ENCODE assay signal across 15 cellular contexts in the genomic region with DNA sequence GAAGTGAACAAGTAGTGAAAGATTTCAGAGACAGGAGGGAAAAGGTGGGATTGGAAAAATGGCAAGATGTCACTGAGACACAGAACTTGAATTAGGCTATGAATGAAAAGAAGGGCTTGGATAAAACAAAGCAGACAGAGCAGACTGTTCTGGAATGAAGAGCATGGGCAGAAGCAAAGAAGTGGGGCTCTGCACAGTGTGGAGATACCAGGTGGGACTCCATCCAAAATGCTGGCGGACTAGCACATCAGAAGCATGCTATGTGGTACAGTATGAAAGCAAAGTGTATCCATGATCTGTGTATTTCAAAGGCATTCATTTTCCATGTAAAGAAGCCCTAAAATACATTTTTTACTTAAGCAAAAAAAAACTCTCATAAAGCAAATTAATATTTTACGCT.
A peak's percentile ranks its signal among the peaks of the same experiment; 100 is the strongest.
DNase-seq lines count a peak whose midpoint lies in the region; ATAC-seq and TF ChIP-seq lines count a peak whose summit lies in the region.
"Had no signal": no experiment of that assay in that cellular context is flagged by ENCODE, and none has a peak within 500 bp of the region (broad histone marks: within the 10 kb centered on the region; RNA-seq: fewer than 3 reads in every experiment).

No MANE protein-coding gene starts in this region.

- ATAC-seq in Right ventricle myocardium inferior (peak; percentile 58), heart left ventricle (peak in 3 of 4 donors; percentile 81 to 83 (median 82)), right cardiac atrium (no peak), IMR-90 (ENCODE audit: low read depth) (no peak)
- ATAC-seq: A549; CD8-positive, alpha-beta T cell had no signal

- H3K36me3 ChIP-seq in heart left ventricle, result no peaks in the 10 kb centered on the region
- peaks cover 5% of the 10 kb centered on the region; the same call in 1 of the 2 replicates for H3K36me3 ChIP-seq in IMR-90 (ENCODE audit: control insufficient read depth, insufficient read depth, low read length)
- H3K36me3 ChIP-seq: BLaER1 treated with 17β-estradiol and CSF1 and Interleukin-3, amounts not matched to agents 10 nM and 100 nM had no signal

- WGBS in heart left ventricle, 4 donors, result 73 to 86% (median 80%) methylated on average over 2 of the region's 2 CpGs
- WGBS in right cardiac atrium, result 93% methylated on average over 2 of the region's 2 CpGs
- no CpG with 5 or more reads among the region's 2 CpGs for WGBS in IMR-90 (ENCODE audit: extremely low coverage in 2 of 2, insufficient read length in 1 of 2), 2 experiments

- no peak overlapping the region for H2AFZ ChIP-seq in IMR-90 (replicated peaks; ENCODE audit: low read length, poor library complexity)

- dilution Hi-C loops in IMR-90 (cut with HindIII; ENCODE audit: low sequenced_read_pairs, unreplicated experiment), result no loop called here

- no peak overlapping the region for H2BK5ac ChIP-seq in IMR-90 (ENCODE audit: low read depth, low read length, poor library complexity, severe bottlenecking)

- BruUV-seq in IMR-90 (replicated peaks; lab: Mats Ljungman, UMichigan), result no TSS peak

- no peak for TF ChIP-seq RAD21 in IMR-90 (IDR thresholded peaks at IDR 0.05; ENCODE audit: low read length)

- no peaks in the 10 kb centered on the region for H3K9me3 ChIP-seq in heart left ventricle
- H3K9me3 ChIP-seq in right cardiac atrium (ENCODE audit: control insufficient read depth, low read length), result no peaks in the 10 kb centered on the region
- no peaks in the 10 kb centered on the region for H3K9me3 ChIP-seq in IMR-90 (ENCODE audit: control insufficient read depth, insufficient read depth, low read length)
- H3K9me3 ChIP-seq: A549; BLaER1 treated with 17β-estradiol and CSF1 and Interleukin-3, amounts not matched to agents 10 nM and 100 nM; Caco-2 had no signal

- H3K4me1 ChIP-seq in heart left ventricle (peaks cover 0 to 9% (median 0%) of the 10 kb centered on the region in 12 donors), right cardiac atrium (ENCODE audit: control insufficient read depth, insufficient read depth, low read length) (no peaks in the 10 kb centered on the region), IMR-90 (ENCODE audit: control insufficient read depth, insufficient read depth, low read length) (peaks cover 3% of the 10 kb centered on the region; the same call in 1 of the 2 replicates)
- H3K4me1 ChIP-seq: A549; BLaER1 treated with 17β-estradiol and CSF1 and Interleukin-3, amounts not matched to agents 10 nM and 100 nM; Caco-2 had no signal

- no peak overlapping the region for H3K4me3 ChIP-seq in heart left ventricle
- H3K4me3 ChIP-seq in right cardiac atrium (ENCODE audit: low read length), result no peak overlapping the region
- H3K4me3 ChIP-seq in IMR-90 (ENCODE audit: insufficient read depth, low read depth, low read length), result no peak overlapping the region
- H3K4me3 ChIP-seq: A549; BLaER1 treated with 17β-estradiol and CSF1 and Interleukin-3, amounts not matched to agents 10 nM and 100 nM had no signal

- no peak overlapping the region for H2BK15ac ChIP-seq in IMR-90 (ENCODE audit: low read depth, low read length)

- H3K9me1 ChIP-seq in IMR-90 (ENCODE audit: insufficient read depth, low read length), result peaks cover 10% of the 10 kb centered on the region

- peaks cover 6 to 54% of the 10 kb centered on the region in 2 experiments; a peak in 3 of 4 replicates for H3K79me1 ChIP-seq in IMR-90 (ENCODE audit: low read depth in 1 of 2, low read length in 2 of 2)

- H4K20me1 ChIP-seq in IMR-90 (ENCODE audit: insufficient read depth, low read length), result peaks cover 11% of the 10 kb centered on the region; the same call in 1 of the 2 replicates
- H4K20me1 ChIP-seq: BLaER1 treated with 17β-estradiol and CSF1 and Interleukin-3, amounts not matched to agents 10 nM and 100 nM had no signal

- POLR2A ChIA-PET in IMR-90 (lab: Charles Lee; ENCODE audit: unreplicated experiment), result no interaction called here

- H2BK120ac ChIP-seq in IMR-90 (ENCODE audit: low read depth, low read length), result no peak overlapping the region

- no peaks in the 10 kb centered on the region for H3K27me3 ChIP-seq in heart left ventricle
- H3K27me3 ChIP-seq in right cardiac atrium (ENCODE audit: control insufficient read depth, insufficient read depth), result no peaks in the 10 kb centered on the region
- H3K27me3 ChIP-seq in IMR-90 (ENCODE audit: control insufficient read depth, insufficient read depth, low read length), result no peaks in the 10 kb centered on the region
- H3K27me3 ChIP-seq: BLaER1 treated with 17β-estradiol and CSF1 and Interleukin-3, amounts not matched to agents 10 nM and 100 nM had no signal

- H4K91ac ChIP-seq in IMR-90 (ENCODE audit: insufficient read depth, low read depth, low read length), result no peak overlapping the region

- H3K14ac ChIP-seq in IMR-90 (replicated peaks; ENCODE audit: low read depth, low read length), result no peak overlapping the region

- TF ChIP-seq POLR2A in heart left ventricle (IDR thresholded peaks at IDR 0.05), result no peak
- TF ChIP-seq POLR2A in IMR-90 (IDR thresholded peaks at IDR 0.05; ENCODE audit: low read depth, low read length), result no peak

- no peak for TF ChIP-seq CTCF in heart left ventricle (IDR thresholded peaks at IDR 0.05)
- TF ChIP-seq CTCF in IMR-90 (conservative IDR thresholded peaks at IDR 0.05; ENCODE audit: low read depth, low read length), result no peak

- no peak overlapping the region for H4K8ac ChIP-seq in IMR-90 (ENCODE audit: low read depth in 2 of 2, low read length in 2 of 2)

- peak overlapping the region; percentile 8; the same call in 1 of the 2 replicates for H2AK5ac ChIP-seq in IMR-90 (ENCODE audit: low read depth, low read length)

- H3K23ac ChIP-seq in IMR-90 (ENCODE audit: low read depth, low read length), result no peak overlapping the region

- H3K4me2 ChIP-seq in IMR-90 (ENCODE audit: low read depth, low read length), result no peak overlapping the region
- H3K4me2 ChIP-seq: A549; BLaER1 treated with 17β-estradiol and CSF1 and Interleukin-3, amounts not matched to agents 10 nM and 100 nM had no signal

- H3K27ac ChIP-seq in heart left ventricle, result no peak overlapping the region
- H3K27ac ChIP-seq in right cardiac atrium (ENCODE audit: low read length), result no peak overlapping the region
- no peak overlapping the region for H3K27ac ChIP-seq in IMR-90 (ENCODE audit: insufficient read depth, low read length)
- H3K27ac ChIP-seq: 22Rv1; A549; BLaER1 treated with 17β-estradiol and CSF1 and Interleukin-3, amounts not matched to agents 10 nM and 100 nM; C4-2B had no signal

- no peak overlapping the region for H2AK9ac ChIP-seq in IMR-90 (replicated peaks; ENCODE audit: low read depth, low read length, poor library complexity)

- CTCF ChIA-PET in IMR-90 (lab: Yijun Ruan, JAX), result no interaction called here

- in situ Hi-C loops in IMR-90 (cut with MboI; ENCODE audit: low sequenced_read_pairs), result no loop called here

- no peak overlapping the region for H3K9ac ChIP-seq in IMR-90 (ENCODE audit: low read depth, low read length)
- H3K9ac ChIP-seq: BLaER1 treated with 17β-estradiol and CSF1 and Interleukin-3, amounts not matched to agents 10 nM and 100 nM had no signal

- H3K56ac ChIP-seq in IMR-90 (ENCODE audit: extremely low read depth, insufficient read depth, low read length), result no peak overlapping the region

- H4K5ac ChIP-seq in IMR-90 (ENCODE audit: low read depth, low read length), result no peak overlapping the region

- H2BK20ac ChIP-seq in IMR-90 (ENCODE audit: low read depth, low read length), result no peak overlapping the region

- no peak for DNase-seq in Right ventricle myocardium inferior (ENCODE audit: missing footprints)
- DNase-seq in cardiac septum (ENCODE audit: low spot score), result no peak
- DNase-seq in heart left ventricle, result peak in 2 of 5 donors; percentile 18 to 25
- DNase-seq in right cardiac atrium, result no peak
- DNase-seq in IMR-90, result no peak
- DNase-seq: AML-193; Caco-2; Calu3; CD4-positive, alpha-beta T cell; CD8-positive, alpha-beta T cell; GF-D8 had no signal

- no peak overlapping the region for H3K18ac ChIP-seq in IMR-90 (ENCODE audit: low read depth, low read length)

- intact Hi-C loops in Right ventricle myocardium inferior (cut with DNase I) (no loop called here), cardiac septum (cut with DNase I) (loop anchor here (5.0 kb wide), 1 partner anchor 534 kb away; no protein-coding TSS in a partner anchor), heart left ventricle (cut with DNase I) (no loop called here), right cardiac atrium (cut with DNase I) (no loop called here), IMR-90 (cut with micrococcal nuclease) (no loop called here)

- no peak overlapping the region for H3K4ac ChIP-seq in IMR-90 (ENCODE audit: low read depth, low read length)

TF ChIP-seq in IMR-90, 13 proteins besides CTCF, POLR2A, EP300 and RAD21:
- no peak for TF ChIP-seq RFX5 (IDR thresholded peaks at IDR 0.05; ENCODE audit: low read depth, low read length)

Comparison
In these comparisons a context has a peak if more than half of its experiments do, and no peak if none do; other contexts are left out.
1. ATAC-seq: peak in Right ventricle myocardium inferior (single experiment) and heart left ventricle (3 of 4); none in right cardiac atrium (0 of 2) and IMR-90 (single experiment).